31 cellular contexts compared by ENCODE assay signal in genomic region chr7:91685544-91685943, GRCh38.
DNase-seq lines count a peak whose midpoint lies in the region; ATAC-seq, FAIRE-seq and TF ChIP-seq lines count a peak whose summit lies in the region.
"Had no signal": no experiment of that assay in that cellular context is flagged by ENCODE, and none has a peak within 500 bp of the region (broad histone marks: within the 10 kb centered on the region; RNA-seq: fewer than 3 reads in every experiment).

No MANE protein-coding gene starts in this region.

- CTCF ChIA-PET in activated CD8-positive, alpha-beta T cell treated with anti-CD3 and anti-CD28 coated beads for 36 hours (lab: Charles Lee): no interaction called here

- no peak overlapping the region for H3K27ac Mint-ChIP-seq in activated CD8-positive, alpha-beta T cell treated with anti-CD3 and anti-CD28 coated beads for 36 hours
- H3K27ac Mint-ChIP-seq: activated naive CD4-positive, alpha-beta T cell treated with anti-CD3 and anti-CD28 coated beads, Interleukin-2, amount 50 U/mL, for 24 hours; activated T-cell treated with anti-CD3 and anti-CD28 coated beads, Interleukin-2, amount 50 U/mL, for 72 hours; CD8-positive, alpha-beta T cell; natural killer cell treated with Interleukin-12 subunit alpha and Interleukin-12 subunit beta and Interleukin-15 and Interleukin-18, amount 100 ng/mL, for 72 hours; stimulated activated effector memory CD8-positive, alpha-beta T cell treated with anti-CD3 and anti-CD28 coated beads, Interleukin-12 subunit alpha, Interleukin-12 subunit beta, amount 100 ng/mL, for 72 hours; T-cell had no signal

- H3K36me3 ChIP-seq in left lung: no peaks in the 10 kb centered on the region
- no peaks in the 10 kb centered on the region for H3K36me3 ChIP-seq in pancreas
- H3K36me3 ChIP-seq: heart left ventricle, uterus had no signal

- DNase-seq in AG10803 (ENCODE audit: low read depth) (peak; percentile 34), OCI-M1 (lab: John Stamatoyannopoulos, UW) (peak; percentile 97), cardiac fibroblast (ENCODE audit: low read depth in 2 of 2) (peak; percentile 73 to 83), left lung (no peak), NCI-H1417 (lab: John Stamatoyannopoulos, UW) (no peak), pancreas (no peak)
- DNase-seq in activated CD8-positive, alpha-beta T cell treated with anti-CD3 and anti-CD28 coated beads for 36 hours: no peak
- DNase-seq: activated CD4-positive, alpha-beta T cell treated with anti-CD3 and anti-CD28 coated beads for 4 hours; activated T-cell treated with anti-CD3 and anti-CD28 coated beads, Interleukin-2, amount 50 U/mL, for 72 hours; CD8-positive, alpha-beta T cell; DMS53; effector CD8-positive, alpha-beta T cell; GDM1; heart left ventricle; midbrain; MV-4-11; NCI-H1694 treated with DMSO at 0.1 percent for 48 hours; NCI-H2171 treated with DMSO at 0.1 percent for 48 hours; NCI-H69; SHP77; stimulated activated CD4-positive, alpha-beta T cell treated with anti-CD3 and anti-CD28 coated beads, Interleukin-2, amount 100 ng/mL, for 24 hours; T-cell; testis; uterus had no signal

- H3K27me3 ChIP-seq in left lung (no peaks in the 10 kb centered on the region), pancreas (no peaks in the 10 kb centered on the region)
- H3K27me3 ChIP-seq: heart left ventricle, testis, uterus had no signal

- intact Hi-C loops in left lung (cut with DNase I) (no loop called here), pancreas (cut with DNase I) (no loop called here)
- intact Hi-C loops in activated CD8-positive, alpha-beta T cell treated with anti-CD3 and anti-CD28 coated beads for 36 hours (cut with micrococcal nuclease): no loop called here

- H3K4me1 ChIP-seq in left lung (peaks cover 0 to 3% of the 10 kb centered on the region in 2 donors), pancreas (no peaks in the 10 kb centered on the region)
- H3K4me1 ChIP-seq: testis, uterus had no signal

- no peaks in the 10 kb centered on the region for H3K4me1 Mint-ChIP-seq in activated CD8-positive, alpha-beta T cell treated with anti-CD3 and anti-CD28 coated beads for 36 hours (ENCODE audit: low read depth)
- H3K4me1 Mint-ChIP-seq: activated naive CD4-positive, alpha-beta T cell treated with anti-CD3 and anti-CD28 coated beads, Interleukin-2, amount 50 U/mL, for 24 hours; stimulated activated effector memory CD8-positive, alpha-beta T cell treated with anti-CD3 and anti-CD28 coated beads, Interleukin-12 subunit alpha, Interleukin-12 subunit beta, amount 100 ng/mL, for 72 hours; T-cell had no signal

- H3K36me3 Mint-ChIP-seq in activated CD8-positive, alpha-beta T cell treated with anti-CD3 and anti-CD28 coated beads for 36 hours (ENCODE audit: low read depth): peaks cover 2% of the 10 kb centered on the region
- H3K36me3 Mint-ChIP-seq: stimulated activated effector memory CD8-positive, alpha-beta T cell treated with anti-CD3 and anti-CD28 coated beads, Interleukin-12 subunit alpha, Interleukin-12 subunit beta, amount 100 ng/mL, for 72 hours; T-cell had no signal

- H3K9me3 ChIP-seq in left lung (peaks cover 0 to 22% of the 10 kb centered on the region in 2 donors), pancreas (no peaks in the 10 kb centered on the region)
- H3K9me3 ChIP-seq: testis had no signal

- H3K27ac ChIP-seq in left lung (no peak overlapping the region), pancreas (no peak overlapping the region)
- H3K27ac ChIP-seq: heart left ventricle, KMS-11, testis, uterus had no signal

- POLR2A ChIA-PET in activated CD8-positive, alpha-beta T cell treated with anti-CD3 and anti-CD28 coated beads for 36 hours (lab: Charles Lee): no interaction called here

- no peak overlapping the region for H3K4me3 ChIP-seq in AG10803 (ENCODE audit: low read length)
- no peak overlapping the region for H3K4me3 ChIP-seq in cardiac fibroblast (replicated peaks in 1 of 2; ENCODE audit: low read depth in 2 of 2, low read length in 2 of 2)
- H3K4me3 ChIP-seq in left lung: no peak overlapping the region
- H3K4me3 ChIP-seq in pancreas: no peak overlapping the region
- H3K4me3 ChIP-seq: heart left ventricle, testis, uterus had no signal

- peaks cover 9% of the 10 kb centered on the region for H3K9me3 Mint-ChIP-seq in activated CD8-positive, alpha-beta T cell treated with anti-CD3 and anti-CD28 coated beads for 36 hours

- no peak overlapping the region for H3K4me3 Mint-ChIP-seq in activated CD8-positive, alpha-beta T cell treated with anti-CD3 and anti-CD28 coated beads for 36 hours
- H3K4me3 Mint-ChIP-seq: activated naive CD4-positive, alpha-beta T cell treated with anti-CD3 and anti-CD28 coated beads, Interleukin-2, amount 50 U/mL, for 24 hours; activated T-cell treated with anti-CD3 and anti-CD28 coated beads, Interleukin-2, amount 50 U/mL, for 72 hours; CD8-positive, alpha-beta T cell; natural killer cell treated with Interleukin-12 subunit alpha and Interleukin-12 subunit beta and Interleukin-15 and Interleukin-18, amount 100 ng/mL, for 72 hours; stimulated activated effector memory CD8-positive, alpha-beta T cell treated with anti-CD3 and anti-CD28 coated beads, Interleukin-12 subunit alpha, Interleukin-12 subunit beta, amount 100 ng/mL, for 72 hours; T-cell had no signal

- TF ChIP-seq CTCF in AG10803 (conservative IDR thresholded peaks at IDR 0.05; ENCODE audit: low read length) (no peak), cardiac fibroblast (IDR thresholded peaks at IDR 0.05; ENCODE audit: low read depth, low read length) (no peak), left lung (IDR thresholded peaks at IDR 0.05) (no peak), pancreas (IDR thresholded peaks at IDR 0.05) (no peak)
- TF ChIP-seq CTCF in activated CD8-positive, alpha-beta T cell treated with anti-CD3 and anti-CD28 coated beads for 36 hours (IDR thresholded peaks at IDR 0.05): no peak

- no peak for FAIRE-seq in pancreas (lab: Jason Lieb, UNC)
- FAIRE-seq: TTC549 had no signal

- no peaks in the 10 kb centered on the region for H3K27me3 Mint-ChIP-seq in activated CD8-positive, alpha-beta T cell treated with anti-CD3 and anti-CD28 coated beads for 36 hours
- H3K27me3 Mint-ChIP-seq: activated naive CD4-positive, alpha-beta T cell treated with anti-CD3 and anti-CD28 coated beads, Interleukin-2, amount 50 U/mL, for 24 hours; natural killer cell treated with Interleukin-12 subunit alpha and Interleukin-12 subunit beta and Interleukin-15 and Interleukin-18, amount 100 ng/mL, for 72 hours; T-cell had no signal

- 83 to 87% methylated on average over 1 of the region's 1 CpG for WGBS in pancreas, 2 donors

- ATAC-seq in left lung (peak; percentile 57), pancreas (no peak), GM21529 (IDR thresholded peaks at IDR 0.05; ENCODE audit: unreplicated experiment) (no peak)
- ATAC-seq in activated CD8-positive, alpha-beta T cell treated with anti-CD3 and anti-CD28 coated beads for 36 hours: no peak
- ATAC-seq: activated T-cell treated with anti-CD3 and anti-CD28 coated beads, Interleukin-2, amount 50 U/mL, for 72 hours; CD8-positive, alpha-beta T cell; heart left ventricle; left lobe of liver; natural killer cell treated with Interleukin-12 subunit alpha and Interleukin-12 subunit beta and Interleukin-15 and Interleukin-18, amount 100 ng/mL, for 72 hours; stimulated activated effector memory CD8-positive, alpha-beta T cell treated with anti-CD3 and anti-CD28 coated beads, Interleukin-12 subunit alpha, Interleukin-12 subunit beta, amount 100 ng/mL, for 72 hours; T-cell had no signal

Comparison
In these comparisons a context has a peak if more than half of its experiments do, and no peak if none do; other contexts are left out.
1. DNase-seq: peak in AG10803 (single experiment), OCI-M1 (single experiment) and cardiac fibroblast (2 of 2); none in left lung (0 of 2), NCI-H1417 (0 of 3), pancreas (0 of 6) and activated CD8-positive, alpha-beta T cell treated with anti-CD3 and anti-CD28 coated beads for 36 hours (single experiment).